ENCODE assay signal across 16 cellular contexts in the genomic region with DNA sequence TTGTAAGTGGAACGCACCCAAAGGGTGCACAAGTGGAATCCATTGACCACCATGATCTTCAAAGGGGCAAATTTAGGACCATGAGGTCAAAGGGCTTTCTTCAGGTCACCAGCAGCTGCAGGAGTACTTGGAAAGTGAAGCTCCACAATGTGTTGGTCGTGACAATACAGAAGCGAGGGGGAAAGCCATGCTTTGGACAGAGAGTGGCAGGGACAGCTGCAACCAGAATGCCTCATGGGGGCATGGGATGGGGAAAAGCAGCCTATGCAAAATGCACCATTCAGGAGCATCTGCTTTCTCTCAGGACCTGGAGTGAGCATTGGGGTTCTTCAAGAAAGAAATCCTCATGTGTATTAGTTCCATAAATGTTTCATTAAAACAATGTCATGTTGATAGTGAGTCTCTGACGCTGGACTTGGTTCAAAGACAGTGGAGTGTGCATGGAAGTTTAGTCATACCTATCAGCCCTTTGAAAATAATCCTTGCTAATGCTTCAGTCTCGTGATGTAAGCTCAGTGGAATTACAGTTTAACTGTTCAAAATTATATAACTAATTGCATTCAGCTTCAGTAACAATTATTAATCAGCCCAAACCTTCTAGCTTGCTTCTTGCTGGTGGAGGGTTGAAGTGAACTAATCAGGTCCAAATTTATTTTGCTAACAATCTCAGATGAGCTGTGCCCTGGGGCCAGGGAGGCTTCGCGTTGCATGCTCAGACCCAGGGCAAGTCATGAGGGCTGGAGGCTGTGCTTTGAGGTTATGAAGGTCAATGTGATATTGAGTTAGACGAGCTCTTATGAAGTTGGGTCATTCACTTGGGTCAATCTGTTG.
"Had no signal": no experiment of that assay in that cellular context is flagged by ENCODE, and none has a peak within 500 bp of the region (broad histone marks: within the 10 kb centered on the region; RNA-seq: fewer than 3 reads in every experiment).

No MANE protein-coding gene starts in this region.

- H3K4me1 ChIP-seq: testis, uterus had no signal

- ATAC-seq: heart right ventricle, left ventricle myocardium superior had no signal

- H3K27ac ChIP-seq: heart right ventricle, testis, uterus had no signal

- H3K9me3 ChIP-seq: heart right ventricle, testis, uterus had no signal

- DNase-seq: activated B cell treated with CpG ODN at 0.5 μM for 24 hours; activated CD4-positive, alpha-beta T cell treated with anti-CD3 and anti-CD28 coated beads, Interleukin-2, amount 10 ng/mL, durations not matched to agents 24 days and 14 days; activated CD8-positive, alpha-beta memory T cell treated with anti-CD3 and anti-CD28 coated beads for 24 hours; activated naive CD4-positive, alpha-beta T cell treated with anti-CD3 and anti-CD28 coated beads, Interleukin-2, amount 10 ng/mL, durations not matched to agents 7 days and 5 days; activated T-cell treated with anti-CD3 and anti-CD28 coated beads for 4 hours; amniotic stem cell; cerebellar nuclear complex; endodermal cell; foreskin melanocyte; heart right ventricle; kidney; left ventricle myocardium superior; mesenchymal stem cell; stimulated activated CD4-positive, alpha-beta T cell treated with anti-CD3 and anti-CD28 coated beads, Interleukin-4, amount 100 ng/mL, for 24 hours; testis; uterus had no signal

- H3K36me3 ChIP-seq: heart right ventricle, uterus had no signal

- H3K4me3 ChIP-seq: heart right ventricle, testis, uterus had no signal

- H3K27me3 ChIP-seq: testis, uterus had no signal
